In the genomic region with DNA sequence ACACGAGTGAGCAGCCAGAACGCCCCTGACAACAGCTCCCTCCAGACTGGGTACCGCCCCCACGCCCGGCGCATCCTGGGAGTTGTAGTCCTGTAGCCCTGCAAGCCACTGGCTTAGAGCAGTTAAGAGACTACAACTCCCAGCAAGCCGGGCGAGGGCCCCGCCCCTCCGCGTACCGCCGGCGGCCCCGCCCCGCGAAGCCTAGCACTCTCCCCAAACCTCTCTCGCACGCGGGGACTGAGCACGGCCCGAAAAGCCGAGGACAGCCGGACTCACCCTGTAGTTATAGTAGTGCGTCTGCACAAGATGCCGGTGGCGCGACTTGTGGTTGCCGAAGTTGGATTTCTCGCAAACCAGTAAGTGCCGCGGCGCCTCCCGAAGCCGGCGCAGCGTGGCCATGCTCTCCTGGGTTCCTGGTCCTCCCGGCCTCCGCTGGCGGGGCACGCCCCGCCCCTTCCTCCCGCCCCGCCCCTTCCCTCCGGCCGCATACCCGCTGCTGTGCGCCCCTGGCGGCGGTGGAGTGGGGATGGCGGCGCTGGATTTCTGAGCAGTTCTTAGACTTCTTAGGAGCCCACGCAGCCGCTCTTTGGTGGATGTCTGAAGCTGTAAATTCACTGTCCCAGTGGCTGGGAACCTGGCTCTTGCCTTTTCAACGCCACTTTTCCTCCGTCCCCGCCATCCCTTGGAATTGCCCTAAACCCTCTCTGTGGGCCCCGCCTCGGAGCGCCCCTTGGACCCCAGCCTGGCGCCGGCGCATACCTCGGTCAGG, we compare ENCODE assay signal across 1 cellular context.
TF ChIP-seq lines count a peak whose summit lies in the region.

RPP40 (minus strand) TSS at position 434 of the 769 bp plus-strand sequence; CDS start at position 399, 35 bp downstream.

TF ChIP-seq in GM12878, 131 proteins besides CTCF, POLR2A, EP300 and RAD21 (continued from another document and continues in another):
- peak in 1 of 2 experiments; percentile 71; a peak in 2 of 3 replicates for TF ChIP-seq EGR1 (IDR thresholded peaks at IDR 0.05; ENCODE audit: borderline replicate concordance in 1 of 2, low read depth in 2 of 2, low read length in 2 of 2)
- no peak for TF ChIP-seq RELA (IDR thresholded peaks at IDR 0.05; ENCODE audit: borderline replicate concordance, partially characterized antibody)
- TF ChIP-seq, protein P1, sequence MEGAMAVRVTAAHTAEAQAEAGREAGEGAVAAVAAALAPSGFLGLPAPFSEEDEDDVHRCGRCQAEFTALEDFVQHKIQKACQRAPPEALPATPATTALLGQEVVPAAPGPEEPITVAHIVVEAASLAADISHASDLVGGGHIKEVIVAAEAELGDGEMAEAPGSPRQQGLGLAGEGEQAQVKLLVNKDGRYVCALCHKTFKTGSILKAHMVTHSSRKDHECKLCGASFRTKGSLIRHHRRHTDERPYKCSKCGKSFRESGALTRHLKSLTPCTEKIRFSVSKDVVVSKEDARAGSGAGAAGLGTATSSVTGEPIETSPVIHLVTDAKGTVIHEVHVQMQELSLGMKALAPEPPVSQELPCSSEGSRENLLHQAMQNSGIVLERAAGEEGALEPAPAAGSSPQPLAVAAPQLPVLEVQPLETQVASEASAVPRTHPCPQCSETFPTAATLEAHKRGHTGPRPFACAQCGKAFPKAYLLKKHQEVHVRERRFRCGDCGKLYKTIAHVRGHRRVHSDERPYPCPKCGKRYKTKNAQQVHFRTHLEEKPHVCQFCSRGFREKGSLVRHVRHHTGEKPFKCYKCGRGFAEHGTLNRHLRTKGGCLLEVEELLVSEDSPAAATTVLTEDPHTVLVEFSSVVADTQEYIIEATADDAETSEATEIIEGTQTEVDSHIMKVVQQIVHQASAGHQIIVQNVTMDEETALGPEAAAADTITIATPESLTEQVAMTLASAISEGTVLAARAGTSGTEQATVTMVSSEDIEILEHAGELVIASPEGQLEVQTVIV (IDR thresholded peaks at IDR 0.05; ENCODE audit: borderline replicate concordance, partially characterized antibody), result no peak
- TF ChIP-seq YY1 (IDR thresholded peaks at IDR 0.05; ENCODE audit: low read depth, low read length), result peak; percentile 91
- TF ChIP-seq ZNF687 (IDR thresholded peaks at IDR 0.05), result no peak; the same call in 1 of the 2 replicates
- TF ChIP-seq KDM1A (IDR thresholded peaks at IDR 0.05; ENCODE audit: borderline replicate concordance), result no peak
- no peak for TF ChIP-seq TBL1XR1 (IDR thresholded peaks at IDR 0.05; ENCODE audit: low read depth, low read length)
- no peak for TF ChIP-seq NFIC (IDR thresholded peaks at IDR 0.05; ENCODE audit: low read depth, low read length)
- TF ChIP-seq, protein P2, sequence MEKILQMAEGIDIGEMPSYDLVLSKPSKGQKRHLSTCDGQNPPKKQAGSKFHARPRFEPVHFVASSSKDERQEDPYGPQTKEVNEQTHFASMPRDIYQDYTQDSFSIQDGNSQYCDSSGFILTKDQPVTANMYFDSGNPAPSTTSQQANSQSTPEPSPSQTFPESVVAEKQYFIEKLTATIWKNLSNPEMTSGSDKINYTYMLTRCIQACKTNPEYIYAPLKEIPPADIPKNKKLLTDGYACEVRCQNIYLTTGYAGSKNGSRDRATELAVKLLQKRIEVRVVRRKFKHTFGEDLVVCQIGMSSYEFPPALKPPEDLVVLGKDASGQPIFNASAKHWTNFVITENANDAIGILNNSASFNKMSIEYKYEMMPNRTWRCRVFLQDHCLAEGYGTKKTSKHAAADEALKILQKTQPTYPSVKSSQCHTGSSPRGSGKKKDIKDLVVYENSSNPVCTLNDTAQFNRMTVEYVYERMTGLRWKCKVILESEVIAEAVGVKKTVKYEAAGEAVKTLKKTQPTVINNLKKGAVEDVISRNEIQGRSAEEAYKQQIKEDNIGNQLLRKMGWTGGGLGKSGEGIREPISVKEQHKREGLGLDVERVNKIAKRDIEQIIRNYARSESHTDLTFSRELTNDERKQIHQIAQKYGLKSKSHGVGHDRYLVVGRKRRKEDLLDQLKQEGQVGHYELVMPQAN (conservative IDR thresholded peaks at IDR 0.05), result peak; percentile 97
- TF ChIP-seq HDAC2 (IDR thresholded peaks at IDR 0.05), result no peak
- no peak for TF ChIP-seq ZNF217 (IDR thresholded peaks at IDR 0.05)
- no peak for TF ChIP-seq ATF3 (IDR thresholded peaks at IDR 0.05; ENCODE audit: borderline replicate concordance, extremely low read depth, low read depth, low read length)
- TF ChIP-seq, protein P3, sequence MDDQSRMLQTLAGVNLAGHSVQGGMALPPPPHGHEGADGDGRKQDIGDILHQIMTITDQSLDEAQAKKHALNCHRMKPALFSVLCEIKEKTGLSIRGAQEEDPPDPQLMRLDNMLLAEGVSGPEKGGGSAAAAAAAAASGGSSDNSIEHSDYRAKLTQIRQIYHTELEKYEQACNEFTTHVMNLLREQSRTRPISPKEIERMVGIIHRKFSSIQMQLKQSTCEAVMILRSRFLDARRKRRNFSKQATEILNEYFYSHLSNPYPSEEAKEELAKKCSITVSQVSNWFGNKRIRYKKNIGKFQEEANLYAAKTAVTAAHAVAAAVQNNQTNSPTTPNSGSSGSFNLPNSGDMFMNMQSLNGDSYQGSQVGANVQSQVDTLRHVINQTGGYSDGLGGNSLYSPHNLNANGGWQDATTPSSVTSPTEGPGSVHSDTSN (IDR thresholded peaks at IDR 0.05; ENCODE audit: insufficient replicate concordance, low read depth, low read length), result no peak
- TF ChIP-seq SREBF2 (IDR thresholded peaks at IDR 0.05; ENCODE audit: low read length), result no peak
- no peak for TF ChIP-seq BMI1 (IDR thresholded peaks at IDR 0.05; ENCODE audit: borderline replicate concordance)
- no peak for TF ChIP-seq KAT2A (conservative IDR thresholded peaks at IDR 0.05; ENCODE audit: control insufficient read depth, low read depth, low read length)
- TF ChIP-seq SMC3 (IDR thresholded peaks at IDR 0.05; ENCODE audit: borderline replicate concordance, low read length), result no peak
- no peak for TF ChIP-seq POLR2AphosphoS2 (IDR thresholded peaks at IDR 0.05; ENCODE audit: low read depth, low read length)
- TF ChIP-seq CHD4 (IDR thresholded peaks at IDR 0.05), result no peak
- TF ChIP-seq ZNF274 (IDR thresholded peaks at IDR 0.05; ENCODE audit: insufficient read depth, insufficient read length), result no peak
- TF ChIP-seq NR2F1 (conservative IDR thresholded peaks at IDR 0.05), result no peak
- no peak for TF ChIP-seq IRF4 (IDR thresholded peaks at IDR 0.05; ENCODE audit: low read depth, low read length)
- peak; percentile 72; the same call in 1 of the 2 replicates for TF ChIP-seq NBN (IDR thresholded peaks at IDR 0.05)
- TF ChIP-seq ZSCAN29 (IDR thresholded peaks at IDR 0.05), result 0 out of 2 replicates have a peak, but pooled peaks have one; percentile 11
- TF ChIP-seq USF2 (IDR thresholded peaks at IDR 0.05; ENCODE audit: borderline replicate concordance, low read depth, low read length), result no peak
- peak in 1 of 2 experiments; percentile 27; a peak in 1 of 4 replicates for TF ChIP-seq IKZF2 (IDR thresholded peaks at IDR 0.05)
- 0 out of 2 replicates have a peak, but pooled peaks have one; percentile 8 for TF ChIP-seq JUND (IDR thresholded peaks at IDR 0.05; ENCODE audit: low read depth, low read length)
- TF ChIP-seq ZNF592 (IDR thresholded peaks at IDR 0.05), result no peak
- TF ChIP-seq SIN3A (IDR thresholded peaks at IDR 0.05; ENCODE audit: low read depth, low read length), result peak; percentile 82; the same call in 1 of the 2 replicates
- peak; percentile 98 for TF ChIP-seq HCFC1 (IDR thresholded peaks at IDR 0.05; ENCODE audit: low read length)
- TF ChIP-seq IKZF1 (conservative IDR thresholded peaks at IDR 0.05), result peak; percentile 85
- TF ChIP-seq, protein P4, sequence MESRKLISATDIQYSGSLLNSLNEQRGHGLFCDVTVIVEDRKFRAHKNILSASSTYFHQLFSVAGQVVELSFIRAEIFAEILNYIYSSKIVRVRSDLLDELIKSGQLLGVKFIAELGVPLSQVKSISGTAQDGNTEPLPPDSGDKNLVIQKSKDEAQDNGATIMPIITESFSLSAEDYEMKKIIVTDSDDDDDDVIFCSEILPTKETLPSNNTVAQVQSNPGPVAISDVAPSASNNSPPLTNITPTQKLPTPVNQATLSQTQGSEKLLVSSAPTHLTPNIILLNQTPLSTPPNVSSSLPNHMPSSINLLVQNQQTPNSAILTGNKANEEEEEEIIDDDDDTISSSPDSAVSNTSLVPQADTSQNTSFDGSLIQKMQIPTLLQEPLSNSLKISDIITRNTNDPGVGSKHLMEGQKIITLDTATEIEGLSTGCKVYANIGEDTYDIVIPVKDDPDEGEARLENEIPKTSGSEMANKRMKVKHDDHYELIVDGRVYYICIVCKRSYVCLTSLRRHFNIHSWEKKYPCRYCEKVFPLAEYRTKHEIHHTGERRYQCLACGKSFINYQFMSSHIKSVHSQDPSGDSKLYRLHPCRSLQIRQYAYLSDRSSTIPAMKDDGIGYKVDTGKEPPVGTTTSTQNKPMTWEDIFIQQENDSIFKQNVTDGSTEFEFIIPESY (IDR thresholded peaks at IDR 0.05), result no peak
- TF ChIP-seq BCL11A (IDR thresholded peaks at IDR 0.05; ENCODE audit: low read depth, low read length), result no peak
- 0 out of 2 replicates have a peak, but pooled peaks have one; percentile 22 for TF ChIP-seq CHD2 (IDR thresholded peaks at IDR 0.05; ENCODE audit: borderline replicate concordance, low read depth, low read length)
- 0 out of 2 replicates have a peak, but pooled peaks have one; percentile 19 for TF ChIP-seq LARP7 (IDR thresholded peaks at IDR 0.05)
- peak; percentile 55 for TF ChIP-seq KLF5 (IDR thresholded peaks at IDR 0.05; ENCODE audit: partially characterized antibody)
- TF ChIP-seq EZH2 (IDR thresholded peaks at IDR 0.05; ENCODE audit: borderline replicate concordance, control insufficient read depth, low read depth, low read length), result no peak
